In genomic region chr19:3358392-3358918, GRCh38 we compare ENCODE assay signal across 8 cellular contexts. TPM values are rescaled to one million over a fixed set of nuclear protein-coding genes. Genes with fewer than 3 reads are reported as not detected.
DNase-seq lines count a peak whose midpoint lies in the region; ATAC-seq and TF ChIP-seq lines count a peak whose summit lies in the region.

No MANE protein-coding gene starts in this region.

- H2BK12ac ChIP-seq in H9 (ENCODE audit: insufficient read length, low read depth, low read length) = no peak overlapping the region

- H3K4me3 Mint-ChIP-seq in H9 (peak overlapping the region; percentile 48 to 71), activated B cell treated with CpG ODN at 0.5 μM for 24 hours (peak overlapping the region; percentile 85), glutamatergic neuron (ENCODE audit: unreplicated experiment) (peak overlapping the region; percentile 59)

- H3K9me3 ChIP-seq in H9 (ENCODE audit: control insufficient read depth, low read depth, low read length) = no peaks in the 10 kb centered on the region

- no peak overlapping the region for H4K8ac ChIP-seq in H9 (replicated peaks; ENCODE audit: insufficient read length, low read depth, low read length)

- no peak overlapping the region for H3K14ac ChIP-seq in H9 (ENCODE audit: insufficient read depth, low read length)

- H3K9me3 Mint-ChIP-seq in H9 (peaks cover 11 to 17% of the 10 kb centered on the region in 2 experiments), activated B cell treated with CpG ODN at 0.5 μM for 24 hours (no peaks in the 10 kb centered on the region), glutamatergic neuron (ENCODE audit: unreplicated experiment) (peaks cover 8% of the 10 kb centered on the region)

- no peaks in the 10 kb centered on the region for H3K79me2 ChIP-seq in H9 (ENCODE audit: insufficient read depth, low read length)

- H4K5ac ChIP-seq in H9 (ENCODE audit: insufficient read length, low read depth, low read length) = no peak overlapping the region

- H3K79me1 ChIP-seq in H9 (ENCODE audit: insufficient read depth, low read depth, low read length, poor library complexity, severe bottlenecking) = no peaks in the 10 kb centered on the region

- no peaks in the 10 kb centered on the region for H3K23me2 ChIP-seq in H9 (ENCODE audit: insufficient read length, low read depth, low read length, poor library complexity, severe bottlenecking)

- ATAC-seq in activated B cell treated with CpG ODN at 0.5 μM for 24 hours (ENCODE audit: low read depth) (no peak), HG03135 (IDR thresholded peaks at IDR 0.05; ENCODE audit: unreplicated experiment) (no peak), HG02840 (IDR thresholded peaks at IDR 0.05; ENCODE audit: low FRiP score, unreplicated experiment) (no peak), omental fat pad (ENCODE audit: low FRiP score) (no peak)

- no peak overlapping the region for H3K9ac ChIP-seq in H9 (ENCODE audit: extremely low read depth, insufficient read length, low read length)

- no peak overlapping the region for H3K23ac ChIP-seq in H9 (ENCODE audit: insufficient read length, low read depth, low read length)

- H3K56ac ChIP-seq in H9 (ENCODE audit: insufficient read length, low read depth, low read length) = no peak overlapping the region

- no peak overlapping the region for H3K27ac Mint-ChIP-seq in H9
- H3K27ac Mint-ChIP-seq in activated B cell treated with CpG ODN at 0.5 μM for 24 hours = peak overlapping the region; percentile 68
- H3K27ac Mint-ChIP-seq in glutamatergic neuron (ENCODE audit: unreplicated experiment) = no peak overlapping the region

- POLR2A ChIA-PET in activated B cell treated with CpG ODN at 0.5 μM for 24 hours (lab: Charles Lee) = no interaction called here

- no peak overlapping the region for H2BK15ac ChIP-seq in H9 (ENCODE audit: low read depth, low read length)

- no peak overlapping the region for H2AK5ac ChIP-seq in H9 (ENCODE audit: insufficient read length, low read length)

- no peak overlapping the region for H3K18ac ChIP-seq in H9 (ENCODE audit: insufficient read length, low read depth, low read length)

- no peak overlapping the region for H3K4ac ChIP-seq in H9 (ENCODE audit: low read depth, low read length)

- intact Hi-C loops in activated B cell treated with CpG ODN at 0.5 μM for 24 hours (cut with micrococcal nuclease) = no loop called here

- H4K20me1 ChIP-seq in H9 (ENCODE audit: control insufficient read depth, insufficient read depth, insufficient read length) = peaks cover 2% of the 10 kb centered on the region

- no peaks in the 10 kb centered on the region; the same call in 1 of the 2 replicates for H3K4me1 ChIP-seq in H9 (ENCODE audit: insufficient read depth, low read length)

- H4K91ac ChIP-seq in H9 (ENCODE audit: insufficient read length, low read depth, low read length) = no peak overlapping the region

- H3K36me3 Mint-ChIP-seq in H9 (ENCODE audit: insufficient read depth in 1 of 3, low read depth in 3 of 3) (peaks cover 0 to 4% (median 0%) of the 10 kb centered on the region in 3 experiments; a peak in 3 of 7 replicates), activated B cell treated with CpG ODN at 0.5 μM for 24 hours (ENCODE audit: low read depth) (peaks cover 2% of the 10 kb centered on the region), glutamatergic neuron (ENCODE audit: unreplicated experiment) (no peaks in the 10 kb centered on the region)

- DNase-seq in H9 (no peak), activated B cell treated with CpG ODN at 0.5 μM for 24 hours (no peak), glutamatergic neuron (no peak), NCI-H510A treated with DMSO at 0.1 percent for 48 hours (lab: John Stamatoyannopoulos, UW) (no peak), omental fat pad (ENCODE audit: low spot score) (no peak)

- no peak overlapping the region for H3T11ph ChIP-seq in H9 (ENCODE audit: low read length)

- H2BK5ac ChIP-seq in H9 (ENCODE audit: insufficient read length, low read length) = no peak overlapping the region

- H2BK20ac ChIP-seq in H9 (ENCODE audit: low read depth, low read length, poor library complexity, severe bottlenecking) = no peak overlapping the region

- H3K4me3 ChIP-seq in skin epidermis = peak overlapping the region; percentile 41 to 97 (median 64)

- TF ChIP-seq CTCF in H9 (conservative IDR thresholded peaks at IDR 0.05) (no peak), activated B cell treated with CpG ODN at 0.5 μM for 24 hours (IDR thresholded peaks at IDR 0.05) (no peak), glutamatergic neuron (IDR thresholded peaks at IDR 0.05; ENCODE audit: partially characterized antibody, unreplicated experiment) (no peak), omental fat pad (IDR thresholded peaks at IDR 0.05) (no peak)

- no peak overlapping the region for H3K4me2 ChIP-seq in H9 (ENCODE audit: insufficient read depth, insufficient read length, low read length)

- H3K27ac ChIP-seq in H9 (ENCODE audit: insufficient read length, low read depth, low read length) (no peak overlapping the region), skin epidermis (peak overlapping the region in 19 of 21 experiments; percentile 7 to 100 (median 69))

- peaks cover 87% of the 10 kb centered on the region for H3K27me3 Mint-ChIP-seq in H9 (ENCODE audit: low read depth)
- H3K27me3 Mint-ChIP-seq in activated B cell treated with CpG ODN at 0.5 μM for 24 hours = no peaks in the 10 kb centered on the region
- peaks cover 35% of the 10 kb centered on the region for H3K27me3 Mint-ChIP-seq in glutamatergic neuron (ENCODE audit: unreplicated experiment)

- H3K4me1 Mint-ChIP-seq in H9 (peaks cover 3 to 23% of the 10 kb centered on the region in 2 experiments; a peak in 3 of 4 replicates), activated B cell treated with CpG ODN at 0.5 μM for 24 hours (peaks cover 25% of the 10 kb centered on the region), glutamatergic neuron (ENCODE audit: low read depth, unreplicated experiment) (peaks cover 2% of the 10 kb centered on the region)

- CTCF ChIA-PET in activated B cell treated with CpG ODN at 0.5 μM for 24 hours (lab: Charles Lee) = no interaction called here

- H2BK120ac ChIP-seq in H9 (ENCODE audit: low read depth, low read length, poor library complexity, severe bottlenecking) = no peak overlapping the region

- H2AFZ ChIP-seq in H9 (ENCODE audit: low read length) = no peak overlapping the region

- no CpG with 5 or more reads among the region's 46 CpGs for WGBS in H9 (ENCODE audit: extremely low coverage, insufficient read length, low lambda C conversion rate)

- peaks cover 68% of the 10 kb centered on the region for H3K27me3 ChIP-seq in H9 (ENCODE audit: insufficient read depth, low read length)

RNA-seq across cellular contexts. Expression of gene NFIC, which starts 7.9 kb away (rescaled TPM):
- total RNA-seq in H9 (2021) (5.6 and 8.0 TPM in 2 replicates), activated B cell treated with CpG ODN at 0.5 μM for 24 hours (17.3 and 18.8 TPM in 2 replicates), glutamatergic neuron (ENCODE audit: unreplicated experiment) (2.0 TPM), omental fat pad (10 to 100 TPM; 55.7 to 84.5 (median 65.5) TPM)
